Comparison of ENCODE assay signal across 7 cellular contexts in the genomic region with DNA sequence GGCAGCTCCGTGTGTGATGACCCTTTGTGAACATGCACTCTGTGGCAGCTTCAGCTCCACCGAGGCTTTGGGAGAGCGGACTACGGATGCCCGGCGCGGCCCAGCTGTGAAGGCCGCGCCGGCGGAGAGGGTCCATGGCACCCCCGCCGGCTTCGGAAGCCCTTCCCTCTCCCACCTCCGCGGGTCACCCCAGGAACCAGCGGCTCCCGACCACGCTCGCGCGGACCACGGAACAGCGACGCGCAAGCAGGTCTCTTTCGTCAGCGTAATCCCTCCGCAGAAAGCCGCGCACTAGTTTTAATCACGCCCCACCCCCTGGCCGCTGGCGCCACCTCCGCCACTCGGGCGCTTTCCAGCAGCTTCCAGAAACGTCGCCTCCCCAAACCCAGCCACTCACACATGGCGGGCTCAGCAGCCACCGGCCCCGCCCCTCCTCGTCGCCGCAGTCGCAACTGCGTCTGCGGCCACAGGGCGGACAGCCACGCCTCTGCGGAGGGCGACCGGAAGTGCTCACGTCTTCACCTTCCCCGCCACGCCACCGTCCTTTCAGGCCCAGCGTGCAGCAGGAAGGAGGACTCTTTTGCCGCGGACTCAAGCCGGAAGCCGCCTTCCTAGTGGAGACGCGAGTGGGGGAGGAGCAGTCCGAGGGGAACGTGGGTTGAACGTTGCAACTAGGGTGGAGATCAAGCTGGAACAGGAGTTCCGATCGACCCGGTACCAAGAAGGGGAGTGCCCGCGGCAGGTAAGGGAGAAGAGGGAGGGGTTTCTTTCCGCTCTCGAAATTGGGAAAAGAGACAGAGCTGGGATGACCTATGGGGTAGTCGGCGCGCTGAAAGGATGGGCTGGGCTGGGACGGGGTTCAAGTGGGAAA.
A peak's percentile ranks its signal among the peaks of the same experiment; 100 is the strongest.
DNase-seq lines count a peak whose midpoint lies in the region; ATAC-seq lines count a peak whose summit lies in the region.

TSS of gene USPL1 (plus strand) at position 606 of the 871 bp plus-strand sequence. CDS start 3,221 bp downstream, outside the sequence.

- DNase-seq in NCI-H1930 (lab: John Stamatoyannopoulos, UW) (peak; percentile 99), T-helper 22 cell (ENCODE audit: low read depth) (peak; percentile 97), astrocyte of the hippocampus (ENCODE audit: low read depth, low spot score) (peak; percentile 100), hippocampal formation (lab: John Stamatoyannopoulos, UW) (peak; percentile 97), retina (peak; percentile 99)

- ATAC-seq in GM18502 (IDR thresholded peaks at IDR 0.05; ENCODE audit: poor library complexity, unreplicated experiment), result peak; percentile 87
- peak; percentile 90 for ATAC-seq in HG02970 (IDR thresholded peaks at IDR 0.05; ENCODE audit: low FRiP score, unreplicated experiment)

Comparison
In these comparisons a context has a peak if more than half of its experiments do, and no peak if none do; other contexts are left out.
1. Peak in every context shown above with its lines: DNase-seq and ATAC-seq.